Comparison of ENCODE assay signal across 1 cellular context in genomic region chr11:66324626-66325025, GRCh38.
TF ChIP-seq lines count a peak whose summit lies in the region.

No MANE protein-coding gene starts in this region.

TF ChIP-seq in A549, 52 proteins besides CTCF, POLR2A, EP300 and RAD21:
- TF ChIP-seq EHF (CRISPR knock-in tag; IDR thresholded peaks at IDR 0.05) (no peak), MAX (IDR thresholded peaks at IDR 0.05) (0 out of 2 replicates have a peak, but pooled peaks have one; percentile 17), MAFK (IDR thresholded peaks at IDR 0.05; ENCODE audit: partially characterized antibody) (peak; percentile 50), CBX2 (IDR thresholded peaks at IDR 0.05; ENCODE audit: borderline replicate concordance, low read depth) (no peak), PHF8 (IDR thresholded peaks at IDR 0.05; ENCODE audit: borderline replicate concordance, low read depth) (no peak)
